Comparison of ENCODE assay signal across 1 cellular context in genomic region chr18:62526098-62527025, GRCh38.
A peak's percentile ranks its signal among the peaks of the same experiment; 100 is the strongest.
TF ChIP-seq lines count a peak whose summit lies in the region.

No MANE protein-coding gene starts in this region.

TF ChIP-seq in K562, 482 proteins besides CTCF, POLR2A, EP300 and RAD21 (continued from another document and continues in another):
- TF ChIP-seq, protein P1, sequence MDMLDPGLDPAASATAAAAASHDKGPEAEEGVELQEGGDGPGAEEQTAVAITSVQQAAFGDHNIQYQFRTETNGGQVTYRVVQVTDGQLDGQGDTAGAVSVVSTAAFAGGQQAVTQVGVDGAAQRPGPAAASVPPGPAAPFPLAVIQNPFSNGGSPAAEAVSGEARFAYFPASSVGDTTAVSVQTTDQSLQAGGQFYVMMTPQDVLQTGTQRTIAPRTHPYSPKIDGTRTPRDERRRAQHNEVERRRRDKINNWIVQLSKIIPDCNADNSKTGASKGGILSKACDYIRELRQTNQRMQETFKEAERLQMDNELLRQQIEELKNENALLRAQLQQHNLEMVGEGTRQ (CRISPR knock-in tag; IDR thresholded peaks at IDR 0.05), result peak; percentile 79
- no peak for TF ChIP-seq EWSR1 (IDR thresholded peaks at IDR 0.05; ENCODE audit: borderline replicate concordance, low read depth, partially characterized antibody)
- no peak for TF ChIP-seq C11orf30 (IDR thresholded peaks at IDR 0.05; ENCODE audit: low read depth)
- no peak for TF ChIP-seq NR4A1 (CRISPR knock-in tag; IDR thresholded peaks at IDR 0.05)
- TF ChIP-seq NR4A1 (tag; IDR thresholded peaks at IDR 0.05), result no peak
- TF ChIP-seq, protein P2, sequence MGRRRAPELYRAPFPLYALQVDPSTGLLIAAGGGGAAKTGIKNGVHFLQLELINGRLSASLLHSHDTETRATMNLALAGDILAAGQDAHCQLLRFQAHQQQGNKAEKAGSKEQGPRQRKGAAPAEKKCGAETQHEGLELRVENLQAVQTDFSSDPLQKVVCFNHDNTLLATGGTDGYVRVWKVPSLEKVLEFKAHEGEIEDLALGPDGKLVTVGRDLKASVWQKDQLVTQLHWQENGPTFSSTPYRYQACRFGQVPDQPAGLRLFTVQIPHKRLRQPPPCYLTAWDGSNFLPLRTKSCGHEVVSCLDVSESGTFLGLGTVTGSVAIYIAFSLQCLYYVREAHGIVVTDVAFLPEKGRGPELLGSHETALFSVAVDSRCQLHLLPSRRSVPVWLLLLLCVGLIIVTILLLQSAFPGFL (CRISPR knock-in tag; IDR thresholded peaks at IDR 0.05), result no peak
- no peak for TF ChIP-seq BDP1 (IDR thresholded peaks at IDR 0.05; ENCODE audit: insufficient read depth, insufficient read length)
- no peak for TF ChIP-seq PYGO2 (tag; IDR thresholded peaks at IDR 0.05)
- no peak for TF ChIP-seq TRIM28 (IDR thresholded peaks at IDR 0.05)
- TF ChIP-seq ZNF830 (CRISPR knock-in tag; IDR thresholded peaks at IDR 0.05), result 0 out of 2 replicates have a peak, but pooled peaks have one; percentile 44
- TF ChIP-seq HNRNPLL (IDR thresholded peaks at IDR 0.05; ENCODE audit: low read depth, low read length, poor library complexity, severe bottlenecking), result peak; percentile 86
- no peak for TF ChIP-seq HNRNPH1 (optimal IDR thresholded peaks at IDR 0.05; ENCODE audit: low read depth, low read length)
- TF ChIP-seq PHF21A (IDR thresholded peaks at IDR 0.05; ENCODE audit: borderline replicate concordance, low read depth), result no peak
- TF ChIP-seq, protein P3, sequence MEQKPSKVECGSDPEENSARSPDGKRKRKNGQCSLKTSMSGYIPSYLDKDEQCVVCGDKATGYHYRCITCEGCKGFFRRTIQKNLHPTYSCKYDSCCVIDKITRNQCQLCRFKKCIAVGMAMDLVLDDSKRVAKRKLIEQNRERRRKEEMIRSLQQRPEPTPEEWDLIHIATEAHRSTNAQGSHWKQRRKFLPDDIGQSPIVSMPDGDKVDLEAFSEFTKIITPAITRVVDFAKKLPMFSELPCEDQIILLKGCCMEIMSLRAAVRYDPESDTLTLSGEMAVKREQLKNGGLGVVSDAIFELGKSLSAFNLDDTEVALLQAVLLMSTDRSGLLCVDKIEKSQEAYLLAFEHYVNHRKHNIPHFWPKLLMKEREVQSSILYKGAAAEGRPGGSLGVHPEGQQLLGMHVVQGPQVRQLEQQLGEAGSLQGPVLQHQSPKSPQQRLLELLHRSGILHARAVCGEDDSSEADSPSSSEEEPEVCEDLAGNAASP (IDR thresholded peaks at IDR 0.05), result no peak
- TF ChIP-seq TFE3 (CRISPR knock-in tag; IDR thresholded peaks at IDR 0.05), result peak; percentile 85
- no peak for TF ChIP-seq TAF15 (IDR thresholded peaks at IDR 0.05; ENCODE audit: low read depth, low read length)
- no peak for TF ChIP-seq CAMTA2 (CRISPR knock-in tag; conservative IDR thresholded peaks at IDR 0.05)
- no peak for TF ChIP-seq SMARCA5 (IDR thresholded peaks at IDR 0.05)
- TF ChIP-seq AFF1 (IDR thresholded peaks at IDR 0.05; ENCODE audit: low read depth in 1 of 2, partially characterized antibody in 2 of 2), result no peak
- no peak for TF ChIP-seq U2AF2 (optimal IDR thresholded peaks at IDR 0.05; ENCODE audit: low read depth, low read length)
- TF ChIP-seq ZNF511 (CRISPR knock-in tag; IDR thresholded peaks at IDR 0.05), result no peak
- no peak for TF ChIP-seq ZNF212 (CRISPR knock-in tag; IDR thresholded peaks at IDR 0.05)
- TF ChIP-seq DDX20 (tag; IDR thresholded peaks at IDR 0.05; ENCODE audit: low read depth), result no peak
- peak; percentile 47; the same call in 1 of the 2 replicates for TF ChIP-seq ZEB2 (IDR thresholded peaks at IDR 0.05)
- no peak for TF ChIP-seq ZNF695 (CRISPR knock-in tag; IDR thresholded peaks at IDR 0.05)
- no peak for TF ChIP-seq ZBTB12 (CRISPR knock-in tag; IDR thresholded peaks at IDR 0.05)
- TF ChIP-seq MAFF (IDR thresholded peaks at IDR 0.05; ENCODE audit: low read length), result no peak
- no peak for TF ChIP-seq COPS2 (conservative IDR thresholded peaks at IDR 0.05)
- no peak for TF ChIP-seq ID3 (CRISPR knock-in tag; IDR thresholded peaks at IDR 0.05)
- TF ChIP-seq ID3 (tag; IDR thresholded peaks at IDR 0.05), result no peak
- TF ChIP-seq ZNF740 (CRISPR knock-in tag; IDR thresholded peaks at IDR 0.05), result no peak
- 0 out of 4 replicates have a peak, but pooled peaks of 1 of the 2 experiments have one; percentile 30 for TF ChIP-seq ZNF740 (tag; IDR thresholded peaks at IDR 0.05)
- TF ChIP-seq TFAM (CRISPR knock-in tag; conservative IDR thresholded peaks at IDR 0.05), result no peak
- TF ChIP-seq, protein P4, sequence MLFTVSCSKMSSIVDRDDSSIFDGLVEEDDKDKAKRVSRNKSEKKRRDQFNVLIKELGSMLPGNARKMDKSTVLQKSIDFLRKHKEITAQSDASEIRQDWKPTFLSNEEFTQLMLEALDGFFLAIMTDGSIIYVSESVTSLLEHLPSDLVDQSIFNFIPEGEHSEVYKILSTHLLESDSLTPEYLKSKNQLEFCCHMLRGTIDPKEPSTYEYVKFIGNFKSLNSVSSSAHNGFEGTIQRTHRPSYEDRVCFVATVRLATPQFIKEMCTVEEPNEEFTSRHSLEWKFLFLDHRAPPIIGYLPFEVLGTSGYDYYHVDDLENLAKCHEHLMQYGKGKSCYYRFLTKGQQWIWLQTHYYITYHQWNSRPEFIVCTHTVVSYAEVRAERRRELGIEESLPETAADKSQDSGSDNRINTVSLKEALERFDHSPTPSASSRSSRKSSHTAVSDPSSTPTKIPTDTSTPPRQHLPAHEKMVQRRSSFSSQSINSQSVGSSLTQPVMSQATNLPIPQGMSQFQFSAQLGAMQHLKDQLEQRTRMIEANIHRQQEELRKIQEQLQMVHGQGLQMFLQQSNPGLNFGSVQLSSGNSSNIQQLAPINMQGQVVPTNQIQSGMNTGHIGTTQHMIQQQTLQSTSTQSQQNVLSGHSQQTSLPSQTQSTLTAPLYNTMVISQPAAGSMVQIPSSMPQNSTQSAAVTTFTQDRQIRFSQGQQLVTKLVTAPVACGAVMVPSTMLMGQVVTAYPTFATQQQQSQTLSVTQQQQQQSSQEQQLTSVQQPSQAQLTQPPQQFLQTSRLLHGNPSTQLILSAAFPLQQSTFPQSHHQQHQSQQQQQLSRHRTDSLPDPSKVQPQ (CRISPR knock-in tag; IDR thresholded peaks at IDR 0.05; ENCODE audit: borderline replicate concordance), result no peak
- TF ChIP-seq CTBP1 (IDR thresholded peaks at IDR 0.05; ENCODE audit: borderline replicate concordance), result peak; percentile 86
- TF ChIP-seq SMAD4 (CRISPR knock-in tag; conservative IDR thresholded peaks at IDR 0.05), result peak; percentile 74
- no peak for TF ChIP-seq ARID2 (IDR thresholded peaks at IDR 0.05)
- TF ChIP-seq MYNN (IDR thresholded peaks at IDR 0.05), result no peak
- TF ChIP-seq MYNN (CRISPR knock-in tag; IDR thresholded peaks at IDR 0.05), result no peak
- no peak for TF ChIP-seq CREBBP (IDR thresholded peaks at IDR 0.05; ENCODE audit: low read depth, low read length)
- TF ChIP-seq TRIM25 (IDR thresholded peaks at IDR 0.05; ENCODE audit: borderline replicate concordance), result no peak
- no peak for TF ChIP-seq NUFIP1 (IDR thresholded peaks at IDR 0.05; ENCODE audit: partially characterized antibody)
- TF ChIP-seq, protein P5, sequence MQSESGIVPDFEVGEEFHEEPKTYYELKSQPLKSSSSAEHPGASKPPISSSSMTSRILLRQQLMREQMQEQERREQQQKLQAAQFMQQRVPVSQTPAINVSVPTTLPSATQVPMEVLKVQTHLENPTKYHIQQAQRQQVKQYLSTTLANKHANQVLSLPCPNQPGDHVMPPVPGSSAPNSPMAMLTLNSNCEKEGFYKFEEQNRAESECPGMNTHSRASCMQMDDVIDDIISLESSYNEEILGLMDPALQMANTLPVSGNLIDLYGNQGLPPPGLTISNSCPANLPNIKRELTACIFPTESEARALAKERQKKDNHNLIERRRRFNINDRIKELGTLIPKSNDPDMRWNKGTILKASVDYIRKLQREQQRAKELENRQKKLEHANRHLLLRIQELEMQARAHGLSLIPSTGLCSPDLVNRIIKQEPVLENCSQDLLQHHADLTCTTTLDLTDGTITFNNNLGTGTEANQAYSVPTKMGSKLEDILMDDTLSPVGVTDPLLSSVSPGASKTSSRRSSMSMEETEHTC (IDR thresholded peaks at IDR 0.05), result no peak
- no peak for TF ChIP-seq BRD9 (IDR thresholded peaks at IDR 0.05; ENCODE audit: low read depth, partially characterized antibody)
- TF ChIP-seq, protein P6, sequence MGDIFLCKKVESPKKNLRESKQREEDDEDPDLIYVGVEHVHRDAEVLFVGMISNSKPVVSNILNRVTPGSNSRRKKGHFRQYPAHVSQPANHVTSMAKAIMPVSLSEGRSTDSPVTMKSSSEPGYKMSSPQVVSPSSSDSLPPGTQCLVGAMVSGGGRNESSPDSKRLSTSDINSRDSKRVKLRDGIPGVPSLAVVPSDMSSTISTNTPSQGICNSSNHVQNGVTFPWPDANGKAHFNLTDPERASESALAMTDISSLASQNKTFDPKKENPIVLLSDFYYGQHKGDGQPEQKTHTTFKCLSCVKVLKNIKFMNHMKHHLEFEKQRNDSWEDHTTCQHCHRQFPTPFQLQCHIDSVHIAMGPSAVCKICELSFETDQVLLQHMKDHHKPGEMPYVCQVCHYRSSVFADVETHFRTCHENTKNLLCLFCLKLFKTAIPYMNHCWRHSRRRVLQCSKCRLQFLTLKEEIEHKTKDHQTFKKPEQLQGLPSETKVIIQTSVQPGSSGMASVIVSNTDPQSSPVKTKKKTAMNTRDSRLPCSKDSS (IDR thresholded peaks at IDR 0.05; ENCODE audit: low read depth, partially characterized antibody), result no peak
